In the genomic region with DNA sequence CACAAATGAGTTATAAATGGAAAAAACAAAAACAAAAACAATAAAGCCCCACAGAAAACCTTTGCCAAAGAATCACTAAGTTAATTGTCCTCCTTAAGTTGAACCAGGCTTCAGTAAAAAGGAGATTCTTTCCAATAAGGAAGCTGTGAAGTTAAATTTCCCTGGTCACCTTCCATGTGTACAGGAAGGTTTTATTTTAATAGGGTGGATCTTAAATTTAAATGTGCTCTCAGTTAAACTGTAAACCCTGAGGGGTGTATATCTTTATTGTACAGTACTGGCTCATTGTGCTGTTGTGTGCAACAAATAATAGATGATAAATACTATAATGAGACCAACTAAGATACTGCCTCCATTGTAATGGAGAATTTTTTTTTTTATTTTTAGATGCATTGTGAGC, we compare ENCODE assay signal across 9 cellular contexts.
"Had no signal": no experiment of that assay in that cellular context is flagged by ENCODE, and none has a peak within 500 bp of the region (broad histone marks: within the 10 kb centered on the region; RNA-seq: fewer than 3 reads in every experiment).

No MANE protein-coding gene starts in this region.

- H3K4me2 ChIP-seq: KMS-11 had no signal

- DNase-seq: IMR-90, KBM-7, KG1 had no signal

- H3K4me3 ChIP-seq: K562 had no signal

- H3K27ac ChIP-seq: HL-60, KMS-11 had no signal

- H3K4me1 Mint-ChIP-seq: IgD-negative memory B cell had no signal

- H3K9me3 Mint-ChIP-seq: IgD-negative memory B cell had no signal

- FAIRE-seq: HepG2, HTR-8/SVneo, K562 had no signal

- ATAC-seq: HepG2, K562 had no signal

- H3K27me3 Mint-ChIP-seq: IgD-negative memory B cell had no signal
